In the genomic region with DNA sequence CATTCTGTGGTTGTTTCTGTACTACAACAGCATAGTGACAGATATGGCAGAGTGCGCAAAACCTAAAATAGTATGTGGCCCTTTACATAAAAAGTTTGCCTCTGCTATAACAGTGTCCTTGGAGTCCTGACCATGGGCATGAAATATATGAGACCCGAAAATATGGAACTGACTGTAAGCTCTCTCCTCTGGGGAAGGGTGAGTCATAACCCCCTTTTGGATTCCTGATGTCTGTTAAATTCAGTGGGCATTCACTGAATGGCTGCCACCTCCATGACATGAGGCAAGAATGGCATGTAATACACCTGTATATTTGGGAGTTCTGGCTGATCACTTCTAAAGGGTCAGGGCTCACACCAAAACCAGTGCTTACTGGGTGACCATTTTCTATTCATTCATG, we compare ENCODE assay signal across 2 cellular contexts.
TF ChIP-seq lines count a peak whose summit lies in the region.

No MANE protein-coding gene starts in this region.

TF ChIP-seq in liver, 16 proteins besides CTCF, POLR2A, EP300 and RAD21:
- TF ChIP-seq JUND (IDR thresholded peaks at IDR 0.05) = no peak
- no peak for TF ChIP-seq REST (IDR thresholded peaks at IDR 0.05)
- TF ChIP-seq YY1 (IDR thresholded peaks at IDR 0.05) = no peak
- TF ChIP-seq, protein P1, sequence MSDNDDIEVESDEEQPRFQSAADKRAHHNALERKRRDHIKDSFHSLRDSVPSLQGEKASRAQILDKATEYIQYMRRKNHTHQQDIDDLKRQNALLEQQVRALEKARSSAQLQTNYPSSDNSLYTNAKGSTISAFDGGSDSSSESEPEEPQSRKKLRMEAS (IDR thresholded peaks at IDR 0.05) = no peak
- no peak for TF ChIP-seq EGR1 (IDR thresholded peaks at IDR 0.05; ENCODE audit: low read depth in 2 of 2)
- no peak for TF ChIP-seq GABPA (IDR thresholded peaks at IDR 0.05 in 1 of 2, conservative IDR thresholded peaks at IDR 0.05 in 1 of 2)
- no peak for TF ChIP-seq ZBTB33 (IDR thresholded peaks at IDR 0.05)
- TF ChIP-seq RXRA (IDR thresholded peaks at IDR 0.05) = no peak
- TF ChIP-seq, protein P2, sequence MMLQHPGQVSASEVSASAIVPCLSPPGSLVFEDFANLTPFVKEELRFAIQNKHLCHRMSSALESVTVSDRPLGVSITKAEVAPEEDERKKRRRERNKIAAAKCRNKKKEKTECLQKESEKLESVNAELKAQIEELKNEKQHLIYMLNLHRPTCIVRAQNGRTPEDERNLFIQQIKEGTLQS (IDR thresholded peaks at IDR 0.05) = no peak
- no peak for TF ChIP-seq NR2F2 (IDR thresholded peaks at IDR 0.05)
- no peak for TF ChIP-seq HNF4A (conservative IDR thresholded peaks at IDR 0.05)
- no peak for TF ChIP-seq FOXA2 (IDR thresholded peaks at IDR 0.05)
- TF ChIP-seq TAF1 (conservative IDR thresholded peaks at IDR 0.05) = no peak
- no peak for TF ChIP-seq FOXA1 (IDR thresholded peaks at IDR 0.05)
- no peak for TF ChIP-seq SP1 (IDR thresholded peaks at IDR 0.05)
- TF ChIP-seq HNF4G (IDR thresholded peaks at IDR 0.05) = no peak

TF ChIP-seq in HepG2, 621 proteins besides CTCF, POLR2A, EP300 and RAD21:
- TF ChIP-seq TCF7 (IDR thresholded peaks at IDR 0.05; ENCODE audit: low read depth) (no peak), FOXJ3 (CRISPR knock-in tag; IDR thresholded peaks at IDR 0.05; ENCODE audit: borderline replicate concordance) (no peak)
- TF ChIP-seq, protein P3, sequence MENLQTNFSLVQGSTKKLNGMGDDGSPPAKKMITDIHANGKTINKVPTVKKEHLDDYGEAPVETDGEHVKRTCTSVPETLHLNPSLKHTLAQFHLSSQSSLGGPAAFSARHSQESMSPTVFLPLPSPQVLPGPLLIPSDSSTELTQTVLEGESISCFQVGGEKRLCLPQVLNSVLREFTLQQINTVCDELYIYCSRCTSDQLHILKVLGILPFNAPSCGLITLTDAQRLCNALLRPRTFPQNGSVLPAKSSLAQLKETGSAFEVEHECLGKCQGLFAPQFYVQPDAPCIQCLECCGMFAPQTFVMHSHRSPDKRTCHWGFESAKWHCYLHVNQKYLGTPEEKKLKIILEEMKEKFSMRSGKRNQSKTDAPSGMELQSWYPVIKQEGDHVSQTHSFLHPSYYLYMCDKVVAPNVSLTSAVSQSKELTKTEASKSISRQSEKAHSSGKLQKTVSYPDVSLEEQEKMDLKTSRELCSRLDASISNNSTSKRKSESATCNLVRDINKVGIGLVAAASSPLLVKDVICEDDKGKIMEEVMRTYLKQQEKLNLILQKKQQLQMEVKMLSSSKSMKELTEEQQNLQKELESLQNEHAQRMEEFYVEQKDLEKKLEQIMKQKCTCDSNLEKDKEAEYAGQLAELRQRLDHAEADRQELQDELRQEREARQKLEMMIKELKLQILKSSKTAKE (CRISPR knock-in tag; IDR thresholded peaks at IDR 0.05; ENCODE audit: borderline replicate concordance) = no peak
